Comparison of ENCODE assay signal across 9 cellular contexts in genomic region chr16:56189990-56190902, GRCh38. TPM values are rescaled to one million over a fixed set of nuclear protein-coding genes. Genes with fewer than 3 reads are reported as not detected.
DNase-seq lines count a peak whose midpoint lies in the region; ATAC-seq and TF ChIP-seq lines count a peak whose summit lies in the region.
"Had no signal": no experiment of that assay in that cellular context is flagged by ENCODE, and none has a peak within 500 bp of the region (broad histone marks: within the 10 kb centered on the region; RNA-seq: fewer than 3 reads in every experiment).

No MANE protein-coding gene starts in this region.

- ATAC-seq in stimulated activated naive B cell treated with anti-CD40 and anti-IgM and Interleukin-4, amounts not matched to agents 10 μg/mL and 1 μg/mL and 100 μg/mL, for 72 hours (replicated peaks), result peak in 1 of 2 donors; percentile 8
- ATAC-seq in HG03280 (IDR thresholded peaks at IDR 0.05; ENCODE audit: unreplicated experiment) (no peak), GM18909 (IDR thresholded peaks at IDR 0.05; ENCODE audit: poor library complexity, unreplicated experiment) (no peak)

- H3K36me3 Mint-ChIP-seq in HFFc6 (ENCODE audit: low read depth), result no peaks in the 10 kb centered on the region
- H3K36me3 Mint-ChIP-seq in stimulated activated naive B cell treated with anti-CD40 and anti-IgM and Interleukin-4, amounts not matched to agents 10 μg/mL and 1 μg/mL and 100 μg/mL, for 72 hours, result peaks cover 0 to 2% of the 10 kb centered on the region in 2 donors

- H3K27me3 Mint-ChIP-seq in HFFc6 (ENCODE audit: insufficient read depth), result peaks cover 43% of the 10 kb centered on the region
- H3K27me3 Mint-ChIP-seq in stimulated activated naive B cell treated with anti-CD40 and anti-IgM and Interleukin-4, amounts not matched to agents 10 μg/mL and 1 μg/mL and 100 μg/mL, for 72 hours, result peaks cover 53 to 61% of the 10 kb centered on the region in 2 donors

- H3K4me1 Mint-ChIP-seq in HFFc6 (ENCODE audit: low read depth), result no peaks in the 10 kb centered on the region
- H3K4me1 Mint-ChIP-seq in stimulated activated naive B cell treated with anti-CD40 and anti-IgM and Interleukin-4, amounts not matched to agents 10 μg/mL and 1 μg/mL and 100 μg/mL, for 72 hours, result peaks cover 21 to 43% of the 10 kb centered on the region in 2 donors

- no peak for DNase-seq in HFFc6
- DNase-seq in inferior parietal cortex (ENCODE audit: extremely low spot score), result peak; percentile 61
- no peak for DNase-seq in stimulated activated naive B cell treated with anti-CD40 and anti-IgM and Interleukin-4, amounts not matched to agents 10 μg/mL and 1 μg/mL and 100 μg/mL, for 72 hours
- no peak for DNase-seq in AG08396 (ENCODE audit: low spot score)
- no peak for DNase-seq in GM03348 (ENCODE audit: low spot score)

- H3K9me3 Mint-ChIP-seq in HFFc6, result no peaks in the 10 kb centered on the region
- no peaks in the 10 kb centered on the region for H3K9me3 Mint-ChIP-seq in stimulated activated naive B cell treated with anti-CD40 and anti-IgM and Interleukin-4, amounts not matched to agents 10 μg/mL and 1 μg/mL and 100 μg/mL, for 72 hours

- peak overlapping the region; percentile 86 for H3K27ac ChIP-seq in angular gyrus (ENCODE audit: low read depth, low read length)

- H3K27ac Mint-ChIP-seq in HFFc6, result no peak overlapping the region
- no peak overlapping the region for H3K27ac Mint-ChIP-seq in stimulated activated naive B cell treated with anti-CD40 and anti-IgM and Interleukin-4, amounts not matched to agents 10 μg/mL and 1 μg/mL and 100 μg/mL, for 72 hours

- no peak for TF ChIP-seq CTCF in HFFc6 (IDR thresholded peaks at IDR 0.05)

- peak overlapping the region; percentile 56 for H3K4me3 Mint-ChIP-seq in HFFc6
- H3K4me3 Mint-ChIP-seq in stimulated activated naive B cell treated with anti-CD40 and anti-IgM and Interleukin-4, amounts not matched to agents 10 μg/mL and 1 μg/mL and 100 μg/mL, for 72 hours, result peak overlapping the region; percentile 66 to 79

RNA-seq across cellular contexts. Expression of gene GNAO1, which starts 1.0 kb away (rescaled TPM):
- under 1 TPM in 5 of 6 experiments, not detected in 1; 0.07 to 0.48 (median 0.37) TPM for total RNA-seq in HFFc6 (2021; fragmentation: NEBNext Ultra II Directional; extraction: Animal tissue kit (Norgen Biotek cat#: 25700))
- total RNA-seq: pulmonary artery endothelial cell had no signal
